1 cellular context compared by ENCODE assay signal in genomic region chr1:225846331-225847310, GRCh38.
TF ChIP-seq lines count a peak whose summit lies in the region.

No MANE protein-coding gene starts in this region.

TF ChIP-seq in HepG2, 621 proteins besides CTCF, POLR2A, EP300 and RAD21:
- TF ChIP-seq HMG20A (CRISPR knock-in tag; IDR thresholded peaks at IDR 0.05; ENCODE audit: borderline replicate concordance) (no peak), AGO2 (optimal IDR thresholded peaks at IDR 0.05; ENCODE audit: low read depth, low read length) (peak; percentile 83), JUN (CRISPR knock-in tag; IDR thresholded peaks at IDR 0.05) (no peak), ZNF841 (CRISPR knock-in tag; IDR thresholded peaks at IDR 0.05; ENCODE audit: borderline replicate concordance) (no peak)
